ENCODE assay signal across 30 cellular contexts in genomic region chr5:111146053-111146452, GRCh38.
"Had no signal": no experiment of that assay in that cellular context is flagged by ENCODE, and none has a peak within 500 bp of the region (broad histone marks: within the 10 kb centered on the region; RNA-seq: fewer than 3 reads in every experiment).

No MANE protein-coding gene starts in this region.

- H3K27me3 ChIP-seq: left lung, pancreas, stomach, tibial artery, upper lobe of right lung had no signal

- H3K27ac ChIP-seq: left lung, lower lobe of right lung, pancreas, prostate gland, skin epidermis, stomach, thoracic aorta, tibial artery, upper lobe of right lung had no signal

- DNase-seq: hypothalamus; immature natural killer cell; kidney; left colon; left lung; lower lobe of right lung; mammary epithelial cell; mesenchymal stem cell; naive thymus-derived CD8-positive, alpha-beta T cell; nucleus accumbens; pancreas; posterior cingulate gyrus; retina; right cardiac atrium; stimulated activated CD4-positive, alpha-beta T cell treated with anti-CD3 and anti-CD28 coated beads, Interleukin-12 subunit alpha, Interleukin-12 subunit beta, amount 100 ng/mL, for 4 hours; stimulated activated CD4-positive, alpha-beta T cell treated with anti-CD3 and anti-CD28 coated beads, Interleukin-15, amount 100 ng/mL, for 24 hours; stimulated activated CD4-positive, alpha-beta T cell treated with anti-CD3 and anti-CD28 coated beads, Interleukin-2, amount 100 ng/mL, for 24 hours; stimulated activated CD4-positive, alpha-beta T cell treated with anti-CD3 and anti-CD28 coated beads, Interleukin-4, amount 100 ng/mL, for 1 hour; stimulated activated naive B cell treated with anti-CD40 and anti-IgM and Interleukin-4, amounts not matched to agents 10 μg/mL and 1 μg/mL and 100 μg/mL, for 72 hours; stimulated activated naive CD8-positive, alpha-beta T cell treated with anti-CD3 and anti-CD28 coated beads, Interleukin-15, Interleukin-2, amounts not matched to agents 100 U/mL and 50 U/mL, for 24 hours; stomach; tibial artery; trophoblast cell; upper lobe of right lung had no signal

- H3K4me3 ChIP-seq: left lung, lower lobe of right lung, pancreas, prostate gland, skin epidermis, stomach, thoracic aorta, tibial artery, upper lobe of right lung had no signal

- FAIRE-seq: islet of Langerhans, kidney, pancreas, urothelium cell line had no signal

- H3K36me3 ChIP-seq: left lung, lower lobe of right lung, pancreas, prostate gland, stomach, thoracic aorta, tibial artery, upper lobe of right lung had no signal

- H3K4me1 ChIP-seq: left lung, lower lobe of right lung, pancreas, prostate gland, stomach, upper lobe of right lung had no signal

- H3K9me3 ChIP-seq: left lung, lower lobe of right lung, pancreas, prostate gland, stomach, thoracic aorta, tibial artery, upper lobe of right lung had no signal

- ATAC-seq: left colon; left lung; lower lobe of right lung; naive thymus-derived CD8-positive, alpha-beta T cell; pancreas; right cardiac atrium; sciatic nerve; stimulated activated naive B cell treated with anti-CD40 and anti-IgM and Interleukin-4, amounts not matched to agents 10 μg/mL and 1 μg/mL and 100 μg/mL, for 72 hours; stimulated activated naive CD8-positive, alpha-beta T cell treated with anti-CD3 and anti-CD28 coated beads, Interleukin-15, Interleukin-2, amounts not matched to agents 100 U/mL and 50 U/mL, for 24 hours; upper lobe of right lung had no signal
